In genomic region chr12:124715121-124715990, GRCh38 we compare ENCODE assay signal across 1 cellular context.
A peak's percentile ranks its signal among the peaks of the same experiment; 100 is the strongest.
TF ChIP-seq lines count a peak whose summit lies in the region.

No MANE protein-coding gene starts in this region.

TF ChIP-seq in HepG2, 621 proteins besides CTCF, POLR2A, EP300 and RAD21 (continued from another document):
- TF ChIP-seq ZNF687 (CRISPR knock-in tag; IDR thresholded peaks at IDR 0.05) (peak; percentile 17; the same call in 1 of the 2 replicates), ZNF446 (CRISPR knock-in tag; IDR thresholded peaks at IDR 0.05) (no peak), PAX8 (CRISPR knock-in tag; IDR thresholded peaks at IDR 0.05; ENCODE audit: borderline replicate concordance) (no peak), TBP (CRISPR knock-in tag; IDR thresholded peaks at IDR 0.05) (no peak), ELF4 (CRISPR knock-in tag; IDR thresholded peaks at IDR 0.05; ENCODE audit: borderline replicate concordance) (no peak), ZNF142 (CRISPR knock-in tag; IDR thresholded peaks at IDR 0.05) (peak; percentile 25; the same call in 1 of the 2 replicates)
